In the genomic region with DNA sequence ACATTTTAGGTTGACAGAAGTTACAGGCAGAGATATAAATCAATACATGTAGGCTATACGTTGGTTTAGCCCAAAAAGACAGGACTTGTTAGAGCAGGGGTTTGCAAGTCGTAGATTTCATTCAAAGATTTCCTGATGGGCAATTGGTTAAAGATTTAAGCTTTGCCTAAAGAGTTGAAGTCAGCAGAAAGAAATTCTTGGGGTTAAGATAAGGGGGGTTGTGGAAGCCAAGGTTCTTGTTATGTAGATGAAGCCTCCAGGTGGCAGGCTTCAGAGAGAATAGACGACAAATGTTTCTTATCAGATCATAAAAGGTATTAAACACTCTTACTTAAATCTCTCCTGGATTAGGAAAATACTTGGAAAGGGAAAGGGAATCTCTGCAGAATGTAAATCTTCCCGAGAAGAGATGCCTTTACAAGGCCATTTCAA, we compare ENCODE assay signal across 24 cellular contexts.
"Had no signal": no experiment of that assay in that cellular context is flagged by ENCODE, and none has a peak within 500 bp of the region (broad histone marks: within the 10 kb centered on the region; RNA-seq: fewer than 3 reads in every experiment).

No MANE protein-coding gene starts in this region.

- ATAC-seq: activated CD4-positive, alpha-beta T cell treated with anti-CD3 and anti-CD28 coated beads for 36 hours; activated naive CD8-positive, alpha-beta T cell treated with anti-CD3 and anti-CD28 coated beads, Interleukin-2, amount 50 U/mL, for 24 hours; body of pancreas; left colon; sciatic nerve; stimulated activated naive B cell treated with anti-CD40 and anti-IgM and Interleukin-4, amounts not matched to agents 10 μg/mL and 1 μg/mL and 100 μg/mL, for 72 hours had no signal

- H3K4me3 ChIP-seq: body of pancreas, cardiac muscle cell, testis, uterus had no signal

- H3K27ac ChIP-seq: body of pancreas, cardiac muscle cell, testis, uterus had no signal

- H3K36me3 ChIP-seq: cardiac muscle cell, uterus had no signal

- H3K27me3 ChIP-seq: body of pancreas, cardiac muscle cell, testis, uterus had no signal

- H3K36me3 Mint-ChIP-seq: memory B cell; naive B cell; stimulated activated naive B cell treated with anti-CD40 and anti-IgM and Interleukin-4, amounts not matched to agents 10 μg/mL and 1 μg/mL and 100 μg/mL, for 72 hours had no signal

- H3K27me3 Mint-ChIP-seq: activated B cell treated with CpG ODN at 0.5 μM for 24 hours; activated CD4-positive, alpha-beta T cell treated with anti-CD3 and anti-CD28 coated beads for 36 hours; activated naive CD8-positive, alpha-beta T cell treated with anti-CD3 and anti-CD28 coated beads, Interleukin-2, amount 50 U/mL, for 24 hours; memory B cell; naive B cell; stimulated activated naive B cell treated with anti-CD40 and anti-IgM and Interleukin-4, amounts not matched to agents 10 μg/mL and 1 μg/mL and 100 μg/mL, for 72 hours had no signal

- H3K27ac Mint-ChIP-seq: activated B cell treated with CpG ODN at 0.5 μM for 24 hours; activated CD4-positive, alpha-beta T cell treated with anti-CD3 and anti-CD28 coated beads for 36 hours; activated naive CD8-positive, alpha-beta T cell treated with anti-CD3 and anti-CD28 coated beads, Interleukin-2, amount 50 U/mL, for 24 hours; dendritic cell treated with granulocyte-macrophage colony-stimulating factor and Interleukin-4, amounts not matched to agents 40 ng/mL and 50 ng/mL, for 4 days; memory B cell; naive B cell; stimulated activated naive B cell treated with anti-CD40 and anti-IgM and Interleukin-4, amounts not matched to agents 10 μg/mL and 1 μg/mL and 100 μg/mL, for 72 hours; T-helper 1 cell treated with Interleukin-12 subunit alpha and Interleukin-12 subunit beta and Interleukin-4 antibody, amounts not matched to agents 30 μg/mL and 1 μg/mL, for 36 hours had no signal

- H3K9me3 Mint-ChIP-seq: activated naive CD8-positive, alpha-beta T cell treated with anti-CD3 and anti-CD28 coated beads, Interleukin-2, amount 50 U/mL, for 24 hours; T-helper 1 cell treated with Interleukin-12 subunit alpha and Interleukin-12 subunit beta and Interleukin-4 antibody, amounts not matched to agents 30 μg/mL and 1 μg/mL, for 36 hours had no signal

- H3K4me3 Mint-ChIP-seq: activated B cell treated with CpG ODN at 0.5 μM for 24 hours; activated CD4-positive, alpha-beta T cell treated with anti-CD3 and anti-CD28 coated beads for 36 hours; activated naive CD8-positive, alpha-beta T cell treated with anti-CD3 and anti-CD28 coated beads, Interleukin-2, amount 50 U/mL, for 24 hours; dendritic cell treated with granulocyte-macrophage colony-stimulating factor and Interleukin-4, amounts not matched to agents 40 ng/mL and 50 ng/mL, for 4 days; memory B cell; naive B cell; stimulated activated naive B cell treated with anti-CD40 and anti-IgM and Interleukin-4, amounts not matched to agents 10 μg/mL and 1 μg/mL and 100 μg/mL, for 72 hours; T-helper 1 cell treated with Interleukin-12 subunit alpha and Interleukin-12 subunit beta and Interleukin-4 antibody, amounts not matched to agents 30 μg/mL and 1 μg/mL, for 36 hours had no signal

- H3K9me3 ChIP-seq: body of pancreas, testis, uterus had no signal

- H3K4me1 Mint-ChIP-seq: activated B cell treated with CpG ODN at 0.5 μM for 24 hours; activated CD4-positive, alpha-beta T cell treated with anti-CD3 and anti-CD28 coated beads for 36 hours; activated naive CD8-positive, alpha-beta T cell treated with anti-CD3 and anti-CD28 coated beads, Interleukin-2, amount 50 U/mL, for 24 hours; memory B cell; naive B cell; stimulated activated naive B cell treated with anti-CD40 and anti-IgM and Interleukin-4, amounts not matched to agents 10 μg/mL and 1 μg/mL and 100 μg/mL, for 72 hours had no signal

- H3K4me1 ChIP-seq: body of pancreas, testis, uterus had no signal

- DNase-seq: activated B cell treated with CpG ODN at 0.5 μM for 24 hours; activated CD4-positive, alpha-beta T cell treated with anti-CD3 and anti-CD28 coated beads for 36 hours; activated CD4-positive, alpha-beta T cell treated with anti-CD3 and anti-CD28 coated beads, Interleukin-2, amount 50 U/mL, for 4 hours; activated effector memory CD4-positive, alpha-beta T cell treated with anti-CD3 and anti-CD28 coated beads, Interleukin-2, amount 50 U/mL, for 16 hours; activated naive CD4-positive, alpha-beta T cell treated with anti-CD3 and anti-CD28 coated beads, Interleukin-2, amount 50 U/mL, for 16 hours; activated naive CD8-positive, alpha-beta T cell treated with anti-CD3 and anti-CD28 coated beads, Interleukin-2, amount 50 U/mL, for 24 hours; body of pancreas; effector CD8-positive, alpha-beta T cell; foreskin melanocyte; left colon; naive B cell; posterior cingulate gyrus; stimulated activated CD4-positive, alpha-beta T cell treated with anti-CD3 and anti-CD28 coated beads, Interleukin-2, amount 100 ng/mL, for 48 hours; stimulated activated CD8-positive, alpha-beta memory T cell treated with anti-CD3 and anti-CD28 coated beads, Interleukin-4, amount 100 ng/mL, for 48 hours; stimulated activated naive B cell treated with anti-CD40 and anti-IgM and Interleukin-4, amounts not matched to agents 10 μg/mL and 1 μg/mL and 100 μg/mL, for 72 hours; T1000; testis; trophoblast cell; uterus had no signal
